10 cellular contexts compared by ENCODE assay signal in genomic region chr10:29618341-29619171, GRCh38. TPM values are rescaled to one million over a fixed set of nuclear protein-coding genes. Genes with fewer than 3 reads are reported as not detected.
DNase-seq lines count a peak whose midpoint lies in the region; ATAC-seq and TF ChIP-seq lines count a peak whose summit lies in the region.
"Had no signal": no experiment of that assay in that cellular context is flagged by ENCODE, and none has a peak within 500 bp of the region (broad histone marks: within the 10 kb centered on the region; RNA-seq: fewer than 3 reads in every experiment).

No MANE protein-coding gene starts in this region.

- intact Hi-C loops in uterus (cut with DNase I; ENCODE audit: low total_unique reads) (no loop called here), natural killer cell (cut with micrococcal nuclease) (no loop called here)

- H3K4me1 Mint-ChIP-seq in endodermal cell = peaks cover 41% of the 10 kb centered on the region
- H3K4me1 Mint-ChIP-seq in natural killer cell = peaks cover 21 to 30% of the 10 kb centered on the region in 2 donors

- no peak overlapping the region for H2BK120ac ChIP-seq in mesendoderm (ENCODE audit: low read depth, low read length)

- ATAC-seq in GM21390 (IDR thresholded peaks at IDR 0.05; ENCODE audit: unreplicated experiment) (no peak), HG03442 (IDR thresholded peaks at IDR 0.05; ENCODE audit: unreplicated experiment) (no peak), natural killer cell (no peak)

- WGBS in endodermal cell (ENCODE audit: insufficient coverage in 1 of 2, insufficient read length in 1 of 2), 2 experiments = 85 to 86% methylated on average over 12 to 14 of the region's 14 CpGs
- WGBS in mesendoderm (ENCODE audit: extremely low coverage, insufficient coverage, low lambda C conversion rate) = no CpG with 5 or more reads among the region's 14 CpGs

- no peak for TF ChIP-seq POLR2A in uterus (IDR thresholded peaks at IDR 0.05)

- no peak overlapping the region for H3K23ac ChIP-seq in mesendoderm (ENCODE audit: low read length)

- no peak overlapping the region for H2AK5ac ChIP-seq in mesendoderm (ENCODE audit: low read length)

- no peak overlapping the region for H4K5ac ChIP-seq in mesendoderm (ENCODE audit: low read length)

- H3K4me3 ChIP-seq in endodermal cell (ENCODE audit: low read length) (no peak overlapping the region), mesendoderm (ENCODE audit: low read length) (no peak overlapping the region), uterus (peak overlapping the region in 1 of 2 donors; percentile 17)

- peaks cover 9% of the 10 kb centered on the region for H3K9me3 ChIP-seq in endodermal cell (ENCODE audit: control insufficient read depth, low read length)
- H3K9me3 ChIP-seq in uterus = no peaks in the 10 kb centered on the region

- H3K4ac ChIP-seq in mesendoderm (ENCODE audit: low read depth, low read length) = no peak overlapping the region

- H3K36me3 ChIP-seq in endodermal cell (ENCODE audit: control insufficient read depth, insufficient read depth, low read length) = no peaks in the 10 kb centered on the region
- H3K36me3 ChIP-seq in mesendoderm (ENCODE audit: control insufficient read depth, insufficient read depth, low read length) = no peaks in the 10 kb centered on the region
- no peaks in the 10 kb centered on the region for H3K36me3 ChIP-seq in uterus

- peak overlapping the region; percentile 85 for H3K27ac Mint-ChIP-seq in endodermal cell
- peak overlapping the region in 1 of 2 donors; percentile 73 for H3K27ac Mint-ChIP-seq in natural killer cell

- no peak overlapping the region for H3K56ac ChIP-seq in mesendoderm (ENCODE audit: low read length)

- H3K27me3 Mint-ChIP-seq in endodermal cell (ENCODE audit: insufficient read depth) (no peaks in the 10 kb centered on the region), natural killer cell (ENCODE audit: low read depth in 2 of 2) (no peaks in the 10 kb centered on the region)

- H2BK5ac ChIP-seq in mesendoderm (ENCODE audit: low read length) = no peak overlapping the region

- H3K4me2 ChIP-seq in mesendoderm (ENCODE audit: low read length) = no peak overlapping the region

- DNase-seq in SHP77 (lab: John Stamatoyannopoulos, UW) (peak; percentile 18 to 43), SHP77 treated with DMSO at 0.1 percent for 48 hours (lab: John Stamatoyannopoulos, UW) (no peak), endodermal cell (peak; percentile 70), mesendoderm (peak; percentile 77), uterus (peak; percentile 55 to 67), natural killer cell (no peak)
- DNase-seq: AML-193, NCI-H1417 treated with DMSO at 0.1 percent for 48 hours had no signal

- peaks cover 4% of the 10 kb centered on the region for H3K36me3 Mint-ChIP-seq in endodermal cell (ENCODE audit: low read depth)
- no peaks in the 10 kb centered on the region for H3K36me3 Mint-ChIP-seq in natural killer cell

- H3K18ac ChIP-seq in mesendoderm (ENCODE audit: low read length) = peak overlapping the region; percentile 82

- no peaks in the 10 kb centered on the region for H3K27me3 ChIP-seq in endodermal cell (ENCODE audit: control insufficient read depth, insufficient read depth, low read length, poor library complexity, severe bottlenecking)
- H3K27me3 ChIP-seq in mesendoderm (ENCODE audit: insufficient read depth, low read length, poor library complexity) = no peaks in the 10 kb centered on the region
- no peaks in the 10 kb centered on the region for H3K27me3 ChIP-seq in uterus

- H4K8ac ChIP-seq in mesendoderm (ENCODE audit: low read depth, low read length) = peak overlapping the region; percentile 41

- H3K4me1 ChIP-seq in endodermal cell (ENCODE audit: control insufficient read depth, insufficient read depth, low read length) (peaks cover 6% of the 10 kb centered on the region), mesendoderm (ENCODE audit: control insufficient read depth, low read depth, low read length) (peaks cover 11% of the 10 kb centered on the region), uterus (peaks cover 5 to 29% of the 10 kb centered on the region in 2 donors)

- H3K4me3 Mint-ChIP-seq in endodermal cell (no peak overlapping the region), natural killer cell (no peak overlapping the region)

- H3K9me3 Mint-ChIP-seq in endodermal cell (no peaks in the 10 kb centered on the region), natural killer cell (no peaks in the 10 kb centered on the region)

- H3K27ac ChIP-seq in endodermal cell (ENCODE audit: low read depth, low read length) (peak overlapping the region; percentile 9), mesendoderm (ENCODE audit: low read depth, low read length) (peak overlapping the region; percentile 74), uterus (peak overlapping the region; percentile 87 to 98)

- TF ChIP-seq CTCF in endodermal cell (conservative IDR thresholded peaks at IDR 0.05) (no peak), uterus (IDR thresholded peaks at IDR 0.05) (no peak), natural killer cell (IDR thresholded peaks at IDR 0.05) (no peak)

- peaks cover 9% of the 10 kb centered on the region for H3K79me2 ChIP-seq in mesendoderm (ENCODE audit: control insufficient read depth, insufficient read depth, low read length)

- peaks cover 7% of the 10 kb centered on the region for H3K79me1 ChIP-seq in mesendoderm (ENCODE audit: low read length)

- H3K9ac ChIP-seq in endodermal cell (ENCODE audit: extremely low read depth, low read length, poor library complexity, severe bottlenecking) = no peak overlapping the region
- peak overlapping the region; percentile 19 for H3K9ac ChIP-seq in mesendoderm (ENCODE audit: low read length)

- no peak overlapping the region for H2BK15ac ChIP-seq in mesendoderm (replicated peaks; ENCODE audit: low read depth)

RNA-seq across cellular contexts. Expression of gene SVIL, which starts 16.2 kb away (rescaled TPM):
- total RNA-seq in endodermal cell (10 to 100 TPM; 25.2 to 32.9 TPM), uterus (100 to 1,000 TPM; 108 to 316 (median 209) TPM), natural killer cell (10 to 100 TPM; 24.9 to 57.2 (median 33.5) TPM)
- 21.7 TPM for polyA plus RNA-seq in endodermal cell (2013, experiment 1 of 2)
- polyA plus RNA-seq in endodermal cell (2013, experiment 2 of 2) = 17.3 TPM
- 15.3 TPM for polyA plus RNA-seq in mesendoderm (2013, experiment 1 of 2)
- polyA plus RNA-seq in mesendoderm (2013, experiment 2 of 2) = 15.0 TPM

Comparison
In these comparisons a context has a peak if more than half of its experiments do, and no peak if none do; other contexts are left out.
1. DNase-seq: peak in SHP77 (2 of 2), endodermal cell (single experiment), mesendoderm (single experiment) and uterus (2 of 2); none in SHP77 treated with DMSO at 0.1 percent for 48 hours (single experiment) and natural killer cell (single experiment).
2. H3K27ac ChIP-seq: peak in every context shown above with its lines; median percentile 92 in uterus; 74 in mesendoderm; 9 in endodermal cell.